31 cellular contexts compared by ENCODE assay signal in the genomic region with DNA sequence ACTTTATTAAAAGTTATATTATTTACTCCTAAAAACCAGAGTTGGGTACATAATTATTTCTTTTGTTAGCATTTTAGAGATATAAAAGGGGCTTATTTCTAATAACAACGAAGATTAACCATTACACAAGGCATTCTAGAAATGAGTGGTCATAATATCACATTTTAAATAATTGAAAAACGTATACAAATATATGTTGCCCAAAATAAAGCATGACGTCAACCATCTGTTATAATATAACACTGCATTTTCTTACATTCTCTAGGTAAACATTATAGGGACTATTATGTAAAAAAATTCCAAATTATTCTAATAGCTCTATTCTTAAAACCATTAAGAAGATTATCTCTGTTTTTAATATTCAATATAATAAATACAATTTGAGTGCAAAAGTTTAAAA.
"Had no signal": no experiment of that assay in that cellular context is flagged by ENCODE, and none has a peak within 500 bp of the region (broad histone marks: within the 10 kb centered on the region; RNA-seq: fewer than 3 reads in every experiment).

No MANE protein-coding gene starts in this region.

- H3K27ac ChIP-seq: neural progenitor cell, ovary, parathyroid adenoma, psoas muscle, skin epidermis, spleen, suprapubic skin, testis, tibial nerve, upper lobe of left lung, vagina had no signal

- H3K36me3 Mint-ChIP-seq: natural killer cell; stimulated activated memory B cell treated with anti-CD40 and anti-IgM and Interleukin-4, amounts not matched to agents 10 μg/mL and 1 μg/mL and 100 μg/mL, for 72 hours had no signal

- H3K9ac ChIP-seq: neural progenitor cell, parathyroid adenoma had no signal

- DNase-seq: natural killer cell; occipital lobe; ovary; posterior cingulate gyrus; psoas muscle; right cardiac atrium; spleen; stimulated activated CD4-positive, alpha-beta T cell treated with anti-CD3 and anti-CD28 coated beads, Interleukin-12 subunit alpha, Interleukin-12 subunit beta, amount 100 ng/mL, for 4 hours; stimulated activated CD4-positive, alpha-beta T cell treated with anti-CD3 and anti-CD28 coated beads, Interleukin-1b, Interleukin-23, amount 100 ng/mL, for 48 hours; stimulated activated CD4-positive, alpha-beta T cell treated with anti-CD3 and anti-CD28 coated beads, Interleukin-4, amount 100 ng/mL, for 1 hour; stimulated activated CD4-positive, alpha-beta T cell treated with anti-CD3 and anti-CD28 coated beads, Interleukin-4, amount 100 ng/mL, for 4 hours; stimulated activated CD8-positive, alpha-beta memory T cell treated with anti-CD3 and anti-CD28 coated beads, Interleukin-4, amount 100 ng/mL, for 48 hours; stimulated activated naive CD4-positive, alpha-beta T cell; stimulated activated naive CD8-positive, alpha-beta T cell treated with anti-CD3 and anti-CD28 coated beads, Interleukin-15, amount 100 ng/mL, for 72 hours; stimulated activated naive CD8-positive, alpha-beta T cell treated with anti-CD3 and anti-CD28 coated beads, Interleukin-15, Interleukin-2, amounts not matched to agents 100 U/mL and 50 U/mL, for 24 hours; substantia nigra; testis; trophoblast cell; upper lobe of left lung had no signal

- H3K4me1 ChIP-seq: parathyroid adenoma, psoas muscle, spleen, suprapubic skin, testis, tibial nerve, upper lobe of left lung, vagina had no signal

- H3K27me3 Mint-ChIP-seq: progenitor cell of endocrine pancreas; stimulated activated memory B cell treated with anti-CD40 and anti-IgM and Interleukin-4, amounts not matched to agents 10 μg/mL and 1 μg/mL and 100 μg/mL, for 72 hours; stimulated activated naive CD8-positive, alpha-beta T cell treated with anti-CD3 and anti-CD28 coated beads, Interleukin-15, amount 100 ng/mL, for 72 hours had no signal

- H3K27me3 ChIP-seq: neural progenitor cell, ovary, spleen, suprapubic skin, testis, tibial nerve, upper lobe of left lung, vagina had no signal

- H3K4me2 ChIP-seq: neural progenitor cell, smooth muscle cell had no signal

- H3K4me1 Mint-ChIP-seq: natural killer cell; nephron; stimulated activated memory B cell treated with anti-CD40 and anti-IgM and Interleukin-4, amounts not matched to agents 10 μg/mL and 1 μg/mL and 100 μg/mL, for 72 hours; stimulated activated naive CD8-positive, alpha-beta T cell treated with anti-CD3 and anti-CD28 coated beads, Interleukin-15, amount 100 ng/mL, for 72 hours had no signal

- H2AFZ ChIP-seq: neural progenitor cell, parathyroid adenoma had no signal

- H3K4me3 Mint-ChIP-seq: natural killer cell; nephron; neural progenitor cell; stimulated activated memory B cell treated with anti-CD40 and anti-IgM and Interleukin-4, amounts not matched to agents 10 μg/mL and 1 μg/mL and 100 μg/mL, for 72 hours; stimulated activated naive CD8-positive, alpha-beta T cell treated with anti-CD3 and anti-CD28 coated beads, Interleukin-15, amount 100 ng/mL, for 72 hours had no signal

- H3K9me3 ChIP-seq: ovary, testis, upper lobe of left lung, vagina had no signal

- H3K36me3 ChIP-seq: neural progenitor cell, ovary, spleen, suprapubic skin, tibial nerve, upper lobe of left lung, vagina had no signal

- H3K79me2 ChIP-seq: parathyroid adenoma had no signal

- ATAC-seq: natural killer cell; psoas muscle; right cardiac atrium; sciatic nerve; stimulated activated memory B cell treated with anti-CD40 and anti-IgM and Interleukin-4, amounts not matched to agents 10 μg/mL and 1 μg/mL and 100 μg/mL, for 72 hours; stimulated activated naive CD8-positive, alpha-beta T cell treated with anti-CD3 and anti-CD28 coated beads, Interleukin-15, amount 100 ng/mL, for 72 hours; stimulated activated naive CD8-positive, alpha-beta T cell treated with anti-CD3 and anti-CD28 coated beads, Interleukin-15, Interleukin-2, amounts not matched to agents 100 U/mL and 50 U/mL, for 24 hours had no signal

- H3K27ac Mint-ChIP-seq: natural killer cell; nephron; neural progenitor cell; progenitor cell of endocrine pancreas; stimulated activated memory B cell treated with anti-CD40 and anti-IgM and Interleukin-4, amounts not matched to agents 10 μg/mL and 1 μg/mL and 100 μg/mL, for 72 hours; stimulated activated naive CD8-positive, alpha-beta T cell treated with anti-CD3 and anti-CD28 coated beads, Interleukin-15, amount 100 ng/mL, for 72 hours had no signal

- H3K4me3 ChIP-seq: neural progenitor cell, ovary, psoas muscle, skin epidermis, smooth muscle cell, spleen, suprapubic skin, testis, tibial nerve, upper lobe of left lung, vagina had no signal

- FAIRE-seq: urothelium cell line had no signal
